In the genomic region with DNA sequence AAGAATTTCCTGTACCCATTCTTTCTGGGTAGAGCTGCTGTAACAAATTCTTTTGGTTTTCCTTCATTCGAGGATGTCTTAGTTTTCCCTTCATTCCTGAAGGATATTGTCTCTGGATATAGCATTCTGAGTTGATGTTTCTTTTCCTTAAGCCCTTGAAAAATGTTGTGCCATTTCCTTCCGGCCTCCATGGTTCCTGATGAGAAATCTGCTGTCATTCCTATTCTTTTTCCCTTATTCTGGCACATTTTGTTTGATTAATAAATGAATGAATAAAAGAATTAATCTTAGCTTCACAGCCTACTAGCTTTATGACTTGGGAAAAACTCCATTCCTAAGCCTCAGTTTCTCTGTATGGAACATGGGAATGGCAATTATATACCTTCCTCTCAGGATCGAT, we compare ENCODE assay signal across 21 cellular contexts.
"Had no signal": no experiment of that assay in that cellular context is flagged by ENCODE, and none has a peak within 500 bp of the region (broad histone marks: within the 10 kb centered on the region; RNA-seq: fewer than 3 reads in every experiment).

No MANE protein-coding gene starts in this region.

- H3K4me1 ChIP-seq: foreskin keratinocyte, left lung, pancreas, sigmoid colon, upper lobe of left lung had no signal

- DNase-seq: activated CD4-positive, alpha-beta T cell treated with anti-CD3 and anti-CD28 coated beads for 1 hour; activated CD4-positive, alpha-beta T cell treated with anti-CD3 and anti-CD28 coated beads, Interleukin-2, amount 50 U/mL, for 4 hours; activated T-cell treated with anti-CD3 and anti-CD28 coated beads, Interleukin-2, amount 50 U/mL, for 1 hour; anterior cingulate cortex; cerebellar nuclear complex; effector memory CD4-positive, alpha-beta T cell; foreskin keratinocyte; glutamatergic neuron; hypothalamus; kidney; left lung; mucosa of descending colon; naive thymus-derived CD8-positive, alpha-beta T cell; pancreas; sigmoid colon; stimulated activated CD4-positive, alpha-beta T cell treated with anti-CD3 and anti-CD28 coated beads, Interleukin-1b, Interleukin-23, amount 100 ng/mL, for 48 hours; stimulated activated naive CD8-positive, alpha-beta T cell treated with anti-CD3 and anti-CD28 coated beads, Interleukin-15, amount 100 ng/mL, for 72 hours; upper lobe of left lung had no signal

- H3K27ac Mint-ChIP-seq: activated naive CD4-positive, alpha-beta T cell treated with anti-CD3 and anti-CD28 coated beads, Interleukin-2, amount 50 U/mL, for 24 hours; dendritic cell treated with granulocyte-macrophage colony-stimulating factor and Interleukin-4, amounts not matched to agents 40 ng/mL and 50 ng/mL, for 4 days; naive thymus-derived CD8-positive, alpha-beta T cell; stimulated activated naive CD8-positive, alpha-beta T cell treated with anti-CD3 and anti-CD28 coated beads, Interleukin-15, amount 100 ng/mL, for 72 hours had no signal

- H3K36me3 ChIP-seq: brain microvascular endothelial cell, left lung, pancreas, sigmoid colon, upper lobe of left lung had no signal

- ATAC-seq: foreskin keratinocyte; left lung; mucosa of descending colon; naive thymus-derived CD8-positive, alpha-beta T cell; pancreas; stimulated activated naive CD8-positive, alpha-beta T cell treated with anti-CD3 and anti-CD28 coated beads, Interleukin-15, amount 100 ng/mL, for 72 hours had no signal

- H3K27me3 ChIP-seq: brain microvascular endothelial cell, foreskin keratinocyte, left lung, pancreas, sigmoid colon, upper lobe of left lung had no signal

- H3K36me3 Mint-ChIP-seq: activated naive CD4-positive, alpha-beta T cell treated with anti-CD3 and anti-CD28 coated beads, Interleukin-2, amount 50 U/mL, for 24 hours had no signal

- H3K27ac ChIP-seq: brain microvascular endothelial cell, foreskin keratinocyte, left lung, pancreas, sigmoid colon, upper lobe of left lung had no signal

- H3K4me1 Mint-ChIP-seq: activated naive CD4-positive, alpha-beta T cell treated with anti-CD3 and anti-CD28 coated beads, Interleukin-2, amount 50 U/mL, for 24 hours; stimulated activated naive CD8-positive, alpha-beta T cell treated with anti-CD3 and anti-CD28 coated beads, Interleukin-15, amount 100 ng/mL, for 72 hours had no signal

- H3K4me3 Mint-ChIP-seq: activated naive CD4-positive, alpha-beta T cell treated with anti-CD3 and anti-CD28 coated beads, Interleukin-2, amount 50 U/mL, for 24 hours; dendritic cell treated with granulocyte-macrophage colony-stimulating factor and Interleukin-4, amounts not matched to agents 40 ng/mL and 50 ng/mL, for 4 days; naive thymus-derived CD8-positive, alpha-beta T cell; stimulated activated naive CD8-positive, alpha-beta T cell treated with anti-CD3 and anti-CD28 coated beads, Interleukin-15, amount 100 ng/mL, for 72 hours had no signal

- H3K4me3 ChIP-seq: left lung, mucosa of descending colon, pancreas, sigmoid colon, upper lobe of left lung had no signal

- H3K9me3 Mint-ChIP-seq: activated naive CD4-positive, alpha-beta T cell treated with anti-CD3 and anti-CD28 coated beads, Interleukin-2, amount 50 U/mL, for 24 hours had no signal

- FAIRE-seq: kidney, pancreas had no signal
